ENCODE assay signal across 10 cellular contexts in the genomic region with DNA sequence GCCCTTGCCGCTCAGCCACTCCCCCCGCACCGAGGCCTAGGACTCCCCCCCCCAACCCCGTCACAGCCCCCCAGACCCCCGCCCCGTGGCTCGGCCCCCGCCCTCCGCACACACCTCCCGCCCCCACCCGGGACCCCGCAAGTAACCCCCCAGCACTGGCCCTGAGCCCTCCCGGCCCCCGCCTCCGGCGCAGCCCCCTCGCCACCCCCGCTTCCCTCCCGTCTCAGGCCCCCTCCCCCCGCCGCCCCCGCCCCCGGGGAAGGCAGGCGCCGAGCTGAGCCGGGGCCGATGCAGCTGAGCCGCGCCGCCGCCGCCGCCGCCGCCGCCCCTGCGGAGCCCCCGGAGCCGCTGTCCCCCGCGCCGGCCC. TPM values are rescaled to one million over a fixed set of nuclear protein-coding genes. Genes with fewer than 3 reads are reported as not detected.
DNase-seq lines count a peak whose midpoint lies in the region; ATAC-seq and TF ChIP-seq lines count a peak whose summit lies in the region.
"Had no signal": no experiment of that assay in that cellular context is flagged by ENCODE, and none has a peak within 500 bp of the region (broad histone marks: within the 10 kb centered on the region; RNA-seq: fewer than 3 reads in every experiment).

No MANE protein-coding gene starts in this region.

- no peak for TF ChIP-seq POLR2A in suprapubic skin (IDR thresholded peaks at IDR 0.05)

- H3K36me3 ChIP-seq in SK-N-SH (replicated peaks in 1 of 2; ENCODE audit: control insufficient read depth in 1 of 2, insufficient read depth in 2 of 2, low read length in 1 of 2): no peaks in the 10 kb centered on the region
- no peaks in the 10 kb centered on the region; the same call in 1 of the 2 replicates for H3K36me3 ChIP-seq in SK-N-MC (ENCODE audit: insufficient read depth, low read length)
- H3K36me3 ChIP-seq in suprapubic skin: peaks cover 3% of the 10 kb centered on the region

- no peak overlapping the region for H3K4me2 ChIP-seq in SK-N-SH

- 0% methylated on average over 1 of the region's 42 CpGs for WGBS in SK-N-SH (ENCODE audit: low lambda C conversion rate)
- no CpG with 5 or more reads among the region's 42 CpGs for WGBS in suprapubic skin

- TF ChIP-seq CTCF in SK-N-SH (IDR thresholded peaks at IDR 0.05) (no peak), suprapubic skin (IDR thresholded peaks at IDR 0.05) (no peak)

- no peak overlapping the region for H2AFZ ChIP-seq in SK-N-SH (ENCODE audit: low read depth)

- no peaks in the 10 kb centered on the region for H3K9me2 ChIP-seq in SK-N-SH

- TF ChIP-seq EP300 in SK-N-SH (IDR thresholded peaks at IDR 0.05; ENCODE audit: borderline replicate concordance in 1 of 2, low read depth in 1 of 2, low read length in 1 of 2) (no peak), suprapubic skin (IDR thresholded peaks at IDR 0.05) (no peak)

- H3K9me3 ChIP-seq in SK-N-SH: no peaks in the 10 kb centered on the region
- H3K9me3 ChIP-seq in SK-N-MC (ENCODE audit: low read depth, low read length): no peaks in the 10 kb centered on the region
- no peaks in the 10 kb centered on the region for H3K9me3 ChIP-seq in suprapubic skin

- CTCF ChIA-PET in SK-N-SH (lab: Yijun Ruan, JAX): interaction anchor here (0.6 kb wide), 1 partner anchor 111 kb away, joined by 3 read pairs; a partner anchor contains a TSS

- H3K4me1 ChIP-seq in SK-N-SH (ENCODE audit: control insufficient read depth in 1 of 2, insufficient read depth in 2 of 2, low read depth in 1 of 2, low read length in 1 of 2) (peaks cover 0 to 5% of the 10 kb centered on the region in 2 experiments; a peak in 1 of 4 replicates), suprapubic skin (peaks cover 25% of the 10 kb centered on the region)

- H3K9ac ChIP-seq in SK-N-SH (no peak overlapping the region), SK-N-MC (ENCODE audit: insufficient read length) (no peak overlapping the region)

- POLR2A ChIA-PET in SK-N-SH (lab: Yijun Ruan, JAX): no interaction called here

- no peaks in the 10 kb centered on the region for H3K79me2 ChIP-seq in SK-N-SH (ENCODE audit: insufficient read depth)

- no peaks in the 10 kb centered on the region for H3K27me3 ChIP-seq in SK-N-SH (ENCODE audit: insufficient read depth)
- peaks cover 32% of the 10 kb centered on the region for H3K27me3 ChIP-seq in suprapubic skin

- ATAC-seq in SK-N-SH treated with all-trans-retinoic acid at 6 μM for 48 hours: no peak
- ATAC-seq in GM18868 (IDR thresholded peaks at IDR 0.05; ENCODE audit: unreplicated experiment): no peak
- no peak for ATAC-seq in HG02840 (IDR thresholded peaks at IDR 0.05; ENCODE audit: low FRiP score, unreplicated experiment)
- no peak for ATAC-seq in GM18873 (IDR thresholded peaks at IDR 0.05; ENCODE audit: low FRiP score, unreplicated experiment)

- H3K4me3 ChIP-seq in SK-N-SH (ENCODE audit: low read depth in 2 of 2, low read length in 1 of 2) (peak overlapping the region in 1 of 2 experiments; percentile 34; a peak in 1 of 4 replicates), SK-N-MC (peak overlapping the region; percentile 87), suprapubic skin (peak overlapping the region; percentile 56)

- no peak for TF ChIP-seq RAD21 in SK-N-SH (IDR thresholded peaks at IDR 0.05; ENCODE audit: low read length)

- no peaks in the 10 kb centered on the region for H4K20me1 ChIP-seq in SK-N-SH (ENCODE audit: insufficient read depth)

- H3F3A ChIP-seq in SK-N-SH (replicated peaks; ENCODE audit: insufficient read depth): peaks cover 3% of the 10 kb centered on the region

- H3K27ac ChIP-seq in SK-N-SH (ENCODE audit: low read depth in 2 of 2, low read length in 1 of 2): no peak overlapping the region
- H3K27ac ChIP-seq in SK-N-MC: no peak overlapping the region
- peak overlapping the region; percentile 62 for H3K27ac ChIP-seq in suprapubic skin

- DNase-seq in SK-N-SH: peak; percentile 85
- DNase-seq in SK-N-MC (ENCODE audit: low read depth, low spot score): no peak
- peak; percentile 82 for DNase-seq in iPS-NIHi11 (ENCODE audit: low spot score)
- DNase-seq in suprapubic skin (ENCODE audit: low spot score in 2 of 2): no peak
- DNase-seq: activated T-cell treated with anti-CD3 and anti-CD28 coated beads, Interleukin-2, amount 50 U/mL, for 24 hours; NCI-H510A treated with DMSO at 0.1 percent for 48 hours had no signal

TF ChIP-seq in SK-N-SH, 30 proteins besides CTCF, POLR2A, EP300 and RAD21:
- TF ChIP-seq RXRA (IDR thresholded peaks at IDR 0.05; ENCODE audit: borderline replicate concordance, low read depth): no peak
- TF ChIP-seq FOXJ3 (CRISPR knock-in tag; IDR thresholded peaks at IDR 0.05): no peak

TF ChIP-seq in SK-N-SH treated with all-trans-retinoic acid at 6 μM for 48 hours, 23 proteins besides CTCF, POLR2A, EP300 and RAD21:
- TF ChIP-seq GLIS3 (CRISPR knock-in tag; IDR thresholded peaks at IDR 0.05) (no peak), ARNTL (CRISPR knock-in tag; IDR thresholded peaks at IDR 0.05; ENCODE audit: borderline replicate concordance, low read depth) (no peak), ZFP3 (CRISPR knock-in tag; IDR thresholded peaks at IDR 0.05) (no peak), ZNF8 (CRISPR knock-in tag; IDR thresholded peaks at IDR 0.05) (no peak), ZNF565 (CRISPR knock-in tag; conservative IDR thresholded peaks at IDR 0.05; ENCODE audit: low read depth) (no peak)
- TF ChIP-seq, protein P1, sequence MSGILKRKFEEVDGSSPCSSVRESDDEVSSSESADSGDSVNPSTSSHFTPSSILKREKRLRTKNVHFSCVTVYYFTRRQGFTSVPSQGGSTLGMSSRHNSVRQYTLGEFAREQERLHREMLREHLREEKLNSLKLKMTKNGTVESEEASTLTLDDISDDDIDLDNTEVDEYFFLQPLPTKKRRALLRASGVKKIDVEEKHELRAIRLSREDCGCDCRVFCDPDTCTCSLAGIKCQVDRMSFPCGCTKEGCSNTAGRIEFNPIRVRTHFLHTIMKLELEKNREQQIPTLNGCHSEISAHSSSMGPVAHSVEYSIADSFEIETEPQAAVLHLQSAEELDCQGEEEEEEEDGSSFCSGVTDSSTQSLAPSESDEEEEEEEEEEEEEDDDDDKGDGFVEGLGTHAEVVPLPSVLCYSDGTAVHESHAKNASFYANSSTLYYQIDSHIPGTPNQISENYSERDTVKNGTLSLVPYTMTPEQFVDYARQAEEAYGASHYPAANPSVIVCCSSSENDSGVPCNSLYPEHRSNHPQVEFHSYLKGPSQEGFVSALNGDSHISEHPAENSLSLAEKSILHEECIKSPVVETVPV (CRISPR knock-in tag; IDR thresholded peaks at IDR 0.05): no peak
- TF ChIP-seq, protein P2, sequence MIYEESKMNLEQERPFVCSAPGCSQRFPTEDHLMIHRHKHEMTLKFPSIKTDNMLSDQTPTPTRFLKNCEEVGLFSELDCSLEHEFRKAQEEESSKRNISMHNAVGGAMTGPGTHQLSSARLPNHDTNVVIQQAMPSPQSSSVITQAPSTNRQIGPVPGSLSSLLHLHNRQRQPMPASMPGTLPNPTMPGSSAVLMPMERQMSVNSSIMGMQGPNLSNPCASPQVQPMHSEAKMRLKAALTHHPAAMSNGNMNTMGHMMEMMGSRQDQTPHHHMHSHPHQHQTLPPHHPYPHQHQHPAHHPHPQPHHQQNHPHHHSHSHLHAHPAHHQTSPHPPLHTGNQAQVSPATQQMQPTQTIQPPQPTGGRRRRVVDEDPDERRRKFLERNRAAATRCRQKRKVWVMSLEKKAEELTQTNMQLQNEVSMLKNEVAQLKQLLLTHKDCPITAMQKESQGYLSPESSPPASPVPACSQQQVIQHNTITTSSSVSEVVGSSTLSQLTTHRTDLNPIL (CRISPR knock-in tag; IDR thresholded peaks at IDR 0.05; ENCODE audit: low read depth): no peak

RNA-seq across cellular contexts. Expression of a gene that starts 1.5 kb away (rescaled TPM):
- 0.88 and 1.5 TPM in 2 replicates for polyA plus RNA-seq in SK-N-SH (2012; rRNA removed)
- polyA plus RNA-seq in SK-N-SH (2012; cell fraction: cytosol; rRNA removed): 0.62 and 1.1 TPM in 2 replicates
- 4.6 and 4.7 TPM in 2 replicates for polyA plus RNA-seq in SK-N-SH (2012; cell fraction: nucleus; rRNA removed)
- total RNA-seq in suprapubic skin: 10 to 100 TPM in 2 of 4 donors, 1 to 10 TPM in 2; 2.9 to 15.9 (median 9.5) TPM

RNA-seq across cellular contexts. Expression of a gene that starts 46.2 kb away (rescaled TPM):
- 34.2 and 34.4 TPM in 2 replicates for polyA plus RNA-seq in SK-N-SH (2012; rRNA removed)
- 8.7 and 14.7 TPM in 2 replicates for polyA plus RNA-seq in SK-N-SH (2012; cell fraction: cytosol; rRNA removed)
- polyA plus RNA-seq in SK-N-SH (2012; cell fraction: nucleus; rRNA removed): 200 and 287 TPM in 2 replicates
- 10 to 100 TPM; 37.0 to 51.3 (median 42.2) TPM for total RNA-seq in suprapubic skin

Comparison
In these comparisons a context has a peak if more than half of its experiments do, and no peak if none do; other contexts are left out.
1. DNase-seq: peak in SK-N-SH (single experiment) and iPS-NIHi11 (single experiment); none in SK-N-MC (single experiment) and suprapubic skin (0 of 2).